In genomic region chr19:12956446-12957388, GRCh38 we compare ENCODE assay signal across 8 cellular contexts. TPM values are rescaled to one million over a fixed set of nuclear protein-coding genes. Genes with fewer than 3 reads are reported as not detected.
DNase-seq lines count a peak whose midpoint lies in the region; ATAC-seq and TF ChIP-seq lines count a peak whose summit lies in the region.

TSS of gene GADD45GIP1 (minus strand) at chr19:12957223. CDS start at chr19:12957212, 11 bp downstream.

- H3K4me3 ChIP-seq in BLaER1 treated with 17β-estradiol and CSF1 and Interleukin-3, amounts not matched to agents 10 nM and 100 nM = peak within 1 kb of the TSS; percentile 76 to 97 (median 86)
- H3K4me3 ChIP-seq in SK-N-MC = peak within 1 kb of the TSS; percentile 91
- peak within 1 kb of the TSS; percentile 86 to 93 for H3K4me3 ChIP-seq in gastroesophageal sphincter
- peak within 1 kb of the TSS; percentile 74 to 77 for H3K4me3 ChIP-seq in neutrophil (ENCODE audit: low read depth in 1 of 2, low read length in 1 of 2)

- H3K4me1 Mint-ChIP-seq in activated naive CD4-positive, alpha-beta T cell treated with anti-CD3 and anti-CD28 coated beads for 36 hours (ENCODE audit: low read depth) = peaks cover 43% of the 10 kb centered on the region

- peaks cover 20% of the 10 kb centered on the region for H3K36me3 Mint-ChIP-seq in activated naive CD4-positive, alpha-beta T cell treated with anti-CD3 and anti-CD28 coated beads for 36 hours (ENCODE audit: low read depth)

- TF ChIP-seq POLR2A in gastroesophageal sphincter (IDR thresholded peaks at IDR 0.05) = peak; percentile 66 to 71

- H3K4me1 ChIP-seq in BLaER1 treated with 17β-estradiol and CSF1 and Interleukin-3, amounts not matched to agents 10 nM and 100 nM = peaks cover 49 to 57% (median 54%) of the 10 kb centered on the region in 10 experiments
- peaks cover 0 to 55% (median 21%) of the 10 kb centered on the region in 3 donors for H3K4me1 ChIP-seq in gastroesophageal sphincter
- peaks cover 15 to 25% of the 10 kb centered on the region in 2 experiments for H3K4me1 ChIP-seq in neutrophil (ENCODE audit: control insufficient read depth in 1 of 2, insufficient read depth in 1 of 2, low read depth in 1 of 2, low read length in 1 of 2)

- no peak for TF ChIP-seq EP300 in gastroesophageal sphincter (IDR thresholded peaks at IDR 0.05)

- H3K27ac Mint-ChIP-seq in activated naive CD4-positive, alpha-beta T cell treated with anti-CD3 and anti-CD28 coated beads for 36 hours = peak within 1 kb of the TSS; percentile 96

- peak within 1 kb of the TSS; percentile 82 to 98 (median 95) for H3K4me2 ChIP-seq in BLaER1 treated with 17β-estradiol and CSF1 and Interleukin-3, amounts not matched to agents 10 nM and 100 nM

- peak in 2 of 4 experiments; percentile 4 to 10 for TF ChIP-seq CTCF in gastroesophageal sphincter (IDR thresholded peaks at IDR 0.05)
- TF ChIP-seq CTCF in neutrophil (IDR thresholded peaks at IDR 0.05) = no peak

- ATAC-seq in GM19324 (IDR thresholded peaks at IDR 0.05; ENCODE audit: low FRiP score, unreplicated experiment) (peak; percentile 81), gastroesophageal sphincter (peak; percentile 94)

- H3K27ac ChIP-seq in BLaER1 treated with 17β-estradiol and CSF1 and Interleukin-3, amounts not matched to agents 10 nM and 100 nM = peak within 1 kb of the TSS; percentile 83 to 98 (median 92)
- H3K27ac ChIP-seq in SK-N-MC (peak within 1 kb of the TSS; percentile 95), gastroesophageal sphincter (peak within 1 kb of the TSS; percentile 66 to 94 (median 88)), neutrophil (peak within 1 kb of the TSS; percentile 71)

- CTCF ChIA-PET in activated naive CD4-positive, alpha-beta T cell treated with anti-CD3 and anti-CD28 coated beads for 36 hours (lab: Charles Lee) = interaction anchor here (0.5 to 6.2 kb wide), 2 partner anchors 9 to 74 kb away, joined by 3 to 36 read pairs; no protein-coding TSS in a partner anchor

- no peaks in the 10 kb centered on the region for H3K9me3 ChIP-seq in BLaER1 treated with 17β-estradiol and CSF1 and Interleukin-3, amounts not matched to agents 10 nM and 100 nM (replicated peaks in 1 of 11)
- H3K9me3 ChIP-seq in SK-N-MC (ENCODE audit: low read depth, low read length) = no peaks in the 10 kb centered on the region
- H3K9me3 ChIP-seq in gastroesophageal sphincter = no peaks in the 10 kb centered on the region
- H3K9me3 ChIP-seq in neutrophil = no peaks in the 10 kb centered on the region

- H3K27me3 Mint-ChIP-seq in activated naive CD4-positive, alpha-beta T cell treated with anti-CD3 and anti-CD28 coated beads for 36 hours (ENCODE audit: low read depth) = no peaks in the 10 kb centered on the region

- intact Hi-C loops in activated naive CD4-positive, alpha-beta T cell treated with anti-CD3 and anti-CD28 coated beads for 36 hours (cut with micrococcal nuclease) = loop anchor here (2.0 kb wide), 1 partner anchor 18 kb away; the partner anchor contains the start of gene CALR

- in situ Hi-C loops in KBM-7 (cut with MboI; ENCODE audit: low pct_unique_long_range_greater_than_20kb, low sequenced_read_pairs) = no loop called here

- no peaks in the 10 kb centered on the region for H3K27me3 ChIP-seq in BLaER1 treated with 17β-estradiol and CSF1 and Interleukin-3, amounts not matched to agents 10 nM and 100 nM
- H3K27me3 ChIP-seq in gastroesophageal sphincter (no peaks in the 10 kb centered on the region), neutrophil (no peaks in the 10 kb centered on the region)

- H3K9ac ChIP-seq in BLaER1 treated with 17β-estradiol and CSF1 and Interleukin-3, amounts not matched to agents 10 nM and 100 nM = peak within 1 kb of the TSS; percentile 85 to 98 (median 93)
- H3K9ac ChIP-seq in SK-N-MC (ENCODE audit: insufficient read length) = peak within 1 kb of the TSS; percentile 89

- H3K9me3 Mint-ChIP-seq in activated naive CD4-positive, alpha-beta T cell treated with anti-CD3 and anti-CD28 coated beads for 36 hours = no peaks in the 10 kb centered on the region

- peak within 1 kb of the TSS; percentile 88 for H3K4me3 Mint-ChIP-seq in activated naive CD4-positive, alpha-beta T cell treated with anti-CD3 and anti-CD28 coated beads for 36 hours

- DNase-seq in KBM-7 (peak; percentile 88), SK-N-MC (ENCODE audit: low read depth, low spot score) (no peak), superior temporal gyrus (ENCODE audit: extremely low spot score) (peak; percentile 64)
- DNase-seq in activated naive CD4-positive, alpha-beta T cell treated with anti-CD3 and anti-CD28 coated beads for 36 hours = peak; percentile 85

- 0 to 15% methylated on average over 5 to 18 of the region's 84 CpGs for WGBS in gastroesophageal sphincter (ENCODE audit: low coverage in 1 of 2), 2 donors

- peaks cover 9 to 49% (median 41%) of the 10 kb centered on the region in 11 experiments; a peak in 19 of 22 replicates for H4K20me1 ChIP-seq in BLaER1 treated with 17β-estradiol and CSF1 and Interleukin-3, amounts not matched to agents 10 nM and 100 nM

- peaks cover 29 to 41% (median 36%) of the 10 kb centered on the region in 11 experiments for H3K36me3 ChIP-seq in BLaER1 treated with 17β-estradiol and CSF1 and Interleukin-3, amounts not matched to agents 10 nM and 100 nM
- H3K36me3 ChIP-seq in SK-N-MC (ENCODE audit: insufficient read depth, low read length) (peaks cover 31% of the 10 kb centered on the region), gastroesophageal sphincter (peaks cover 0 to 34% of the 10 kb centered on the region in 2 donors), neutrophil (no peaks in the 10 kb centered on the region)

RNA-seq across cellular contexts. Expression of gene GADD45GIP1, which starts in this region (rescaled TPM):
- total RNA-seq in activated naive CD4-positive, alpha-beta T cell treated with anti-CD3 and anti-CD28 coated beads for 36 hours = 10 to 100 TPM; 27.4 to 28.6 TPM
- 10 to 100 TPM; 32.2 to 43.6 (median 36.9) TPM for total RNA-seq in gastroesophageal sphincter
